Comparison of ENCODE assay signal across 17 cellular contexts in the genomic region with DNA sequence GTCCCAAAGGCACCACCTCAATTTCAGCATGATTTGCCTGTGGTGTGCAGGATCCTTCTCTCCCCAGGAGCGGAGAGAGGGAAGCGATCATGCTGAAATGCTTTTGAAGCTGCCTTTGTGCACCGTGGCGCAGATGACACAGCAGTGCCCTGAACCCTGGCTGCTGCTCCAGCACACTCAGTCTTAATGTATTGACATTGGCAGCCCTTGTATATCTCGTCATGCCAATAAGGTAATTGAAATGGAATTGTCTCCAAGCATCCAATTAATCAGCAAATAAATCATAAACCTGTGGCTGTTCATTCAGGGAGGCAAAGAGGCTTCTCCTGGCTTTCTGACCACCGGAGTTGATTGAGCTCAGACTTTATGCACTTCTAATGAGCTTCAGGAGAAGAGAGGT.
DNase-seq lines count a peak whose midpoint lies in the region; ATAC-seq, FAIRE-seq and TF ChIP-seq lines count a peak whose summit lies in the region.
"Had no signal": no experiment of that assay in that cellular context is flagged by ENCODE, and none has a peak within 500 bp of the region (broad histone marks: within the 10 kb centered on the region; RNA-seq: fewer than 3 reads in every experiment).

No MANE protein-coding gene starts in this region.

- 92% methylated on average over 6 of the region's 6 CpGs for WGBS in smooth muscle cell (ENCODE audit: low lambda C conversion rate)

- H3K27ac Mint-ChIP-seq in activated naive CD4-positive, alpha-beta T cell treated with anti-CD3 and anti-CD28 coated beads, Interleukin-2, amount 50 U/mL, for 72 hours, result no peak overlapping the region
- no peak overlapping the region for H3K27ac Mint-ChIP-seq in activated naive CD4-positive, alpha-beta T cell treated with anti-CD3 and anti-CD28 coated beads, Interleukin-2, amount 10 ng/mL, durations not matched to agents 7 days and 5 days
- H3K27ac Mint-ChIP-seq: activated naive CD8-positive, alpha-beta T cell treated with anti-CD3 and anti-CD28 coated beads, Interleukin-2, amount 50 U/mL, for 24 hours; naive thymus-derived CD4-positive, alpha-beta T cell had no signal

- no peaks in the 10 kb centered on the region for H4K20me1 ChIP-seq in smooth muscle cell (ENCODE audit: low read depth)

- no peaks in the 10 kb centered on the region for H3K9me3 ChIP-seq in smooth muscle cell (replicated peaks; ENCODE audit: low read depth)

- no peak overlapping the region for H3K9ac ChIP-seq in smooth muscle cell (ENCODE audit: low read depth)

- H3K4me3 Mint-ChIP-seq in activated naive CD4-positive, alpha-beta T cell treated with anti-CD3 and anti-CD28 coated beads, Interleukin-2, amount 10 ng/mL, durations not matched to agents 7 days and 5 days, result no peak overlapping the region
- H3K4me3 Mint-ChIP-seq: activated naive CD8-positive, alpha-beta T cell treated with anti-CD3 and anti-CD28 coated beads, Interleukin-2, amount 50 U/mL, for 24 hours; naive thymus-derived CD4-positive, alpha-beta T cell had no signal

- no peaks in the 10 kb centered on the region for H3K4me1 Mint-ChIP-seq in activated naive CD4-positive, alpha-beta T cell treated with anti-CD3 and anti-CD28 coated beads, Interleukin-2, amount 10 ng/mL, durations not matched to agents 7 days and 5 days
- H3K4me1 Mint-ChIP-seq: activated naive CD8-positive, alpha-beta T cell treated with anti-CD3 and anti-CD28 coated beads, Interleukin-2, amount 50 U/mL, for 24 hours had no signal

- no peak overlapping the region for H3K27ac ChIP-seq in smooth muscle cell (ENCODE audit: low read depth)
- H3K27ac ChIP-seq: HL-60 had no signal

- intact Hi-C loops in posterior vena cava (cut with DNase I), result no loop called here

- ATAC-seq in activated naive CD4-positive, alpha-beta T cell treated with anti-CD3 and anti-CD28 coated beads, Interleukin-2, amount 50 U/mL, for 72 hours, result no peak
- ATAC-seq: activated naive CD8-positive, alpha-beta T cell treated with anti-CD3 and anti-CD28 coated beads, Interleukin-2, amount 50 U/mL, for 24 hours; K562; naive thymus-derived CD4-positive, alpha-beta T cell had no signal

- H3K4me1 ChIP-seq in smooth muscle cell (ENCODE audit: low read depth), result peaks cover 19% of the 10 kb centered on the region

- H3K4me2 ChIP-seq in smooth muscle cell, result no peak overlapping the region

- peak; percentile 99 for DNase-seq in DMS79 treated with DMSO at 0.1 percent for 48 hours (lab: John Stamatoyannopoulos, UW)
- peak; percentile 27 to 71 for DNase-seq in NCI-H2081 (lab: John Stamatoyannopoulos, UW)
- DNase-seq in RCC 7860 (ENCODE audit: low spot score), result peak; percentile 12
- DNase-seq in kidney glomerular epithelial cell (lab: John Stamatoyannopoulos, UW), result peak; percentile 89
- no peak for DNase-seq in smooth muscle cell (lab: John Stamatoyannopoulos, UW; ENCODE audit: unreplicated experiment)
- DNase-seq in activated naive CD4-positive, alpha-beta T cell treated with anti-CD3 and anti-CD28 coated beads, Interleukin-2, amount 50 U/mL, for 72 hours (ENCODE audit: low spot score in 2 of 2), result no peak
- DNase-seq in activated naive CD4-positive, alpha-beta T cell treated with anti-CD3 and anti-CD28 coated beads, Interleukin-2, amount 10 ng/mL, durations not matched to agents 7 days and 5 days, result no peak
- DNase-seq in posterior vena cava (ENCODE audit: low spot score), result no peak
- DNase-seq: activated CD4-positive, alpha-beta T cell treated with anti-CD3 and anti-CD28 coated beads, Interleukin-2, amount 50 U/mL, for 4 hours; activated naive CD8-positive, alpha-beta T cell treated with anti-CD3 and anti-CD28 coated beads, Interleukin-2, amount 50 U/mL, for 24 hours; activated T-cell treated with anti-CD3 and anti-CD28 coated beads, Interleukin-2, amount 50 U/mL, for 48 hours; naive thymus-derived CD4-positive, alpha-beta T cell; NCI-H187 had no signal

- no peak for FAIRE-seq in RCC 7860 (lab: Jason Lieb, UNC)
- FAIRE-seq: endometrium, K562 had no signal

- H3K36me3 Mint-ChIP-seq in activated naive CD4-positive, alpha-beta T cell treated with anti-CD3 and anti-CD28 coated beads, Interleukin-2, amount 50 U/mL, for 72 hours, result no peaks in the 10 kb centered on the region
- H3K36me3 Mint-ChIP-seq in activated naive CD4-positive, alpha-beta T cell treated with anti-CD3 and anti-CD28 coated beads, Interleukin-2, amount 10 ng/mL, durations not matched to agents 7 days and 5 days, result no peaks in the 10 kb centered on the region

- no peak overlapping the region for H3K4me3 ChIP-seq in smooth muscle cell
- H3K4me3 ChIP-seq: K562, lung had no signal

- no peaks in the 10 kb centered on the region for H3K36me3 ChIP-seq in smooth muscle cell (ENCODE audit: low read depth)

- H2AFZ ChIP-seq in smooth muscle cell (ENCODE audit: low read depth), result no peak overlapping the region

- peaks cover 55% of the 10 kb centered on the region for H3K27me3 Mint-ChIP-seq in activated naive CD4-positive, alpha-beta T cell treated with anti-CD3 and anti-CD28 coated beads, Interleukin-2, amount 10 ng/mL, durations not matched to agents 7 days and 5 days

- CTCF ChIA-PET in activated naive CD4-positive, alpha-beta T cell treated with anti-CD3 and anti-CD28 coated beads, Interleukin-2, amount 10 ng/mL, durations not matched to agents 7 days and 5 days (lab: Charles Lee), result no interaction called here

- H3K27me3 ChIP-seq in smooth muscle cell (ENCODE audit: low read depth), result no peaks in the 10 kb centered on the region

- H3K79me2 ChIP-seq in smooth muscle cell (ENCODE audit: low read depth), result no peaks in the 10 kb centered on the region

- no peaks in the 10 kb centered on the region for H3K9me3 Mint-ChIP-seq in activated naive CD4-positive, alpha-beta T cell treated with anti-CD3 and anti-CD28 coated beads, Interleukin-2, amount 50 U/mL, for 72 hours
- H3K9me3 Mint-ChIP-seq in activated naive CD4-positive, alpha-beta T cell treated with anti-CD3 and anti-CD28 coated beads, Interleukin-2, amount 10 ng/mL, durations not matched to agents 7 days and 5 days, result no peaks in the 10 kb centered on the region
- H3K9me3 Mint-ChIP-seq: activated naive CD8-positive, alpha-beta T cell treated with anti-CD3 and anti-CD28 coated beads, Interleukin-2, amount 50 U/mL, for 24 hours had no signal

- TF ChIP-seq CTCF in smooth muscle cell (IDR thresholded peaks at IDR 0.05; ENCODE audit: borderline replicate concordance, insufficient read depth, poor library complexity, severe bottlenecking), result no peak

- no peaks in the 10 kb centered on the region for H3F3A ChIP-seq in smooth muscle cell (ENCODE audit: low read depth)

Comparison
In these comparisons a context has a peak if more than half of its experiments do, and no peak if none do; other contexts are left out.
1. DNase-seq: peak in DMS79 treated with DMSO at 0.1 percent for 48 hours (single experiment), NCI-H2081 (2 of 2), RCC 7860 (single experiment) and kidney glomerular epithelial cell (single experiment); none in smooth muscle cell (single experiment), activated naive CD4-positive, alpha-beta T cell treated with anti-CD3 and anti-CD28 coated beads, Interleukin-2, amount 50 U/mL, for 72 hours (0 of 2), activated naive CD4-positive, alpha-beta T cell treated with anti-CD3 and anti-CD28 coated beads, Interleukin-2, amount 10 ng/mL, durations not matched to agents 7 days and 5 days (single experiment) and posterior vena cava (single experiment).